In the genomic region with DNA sequence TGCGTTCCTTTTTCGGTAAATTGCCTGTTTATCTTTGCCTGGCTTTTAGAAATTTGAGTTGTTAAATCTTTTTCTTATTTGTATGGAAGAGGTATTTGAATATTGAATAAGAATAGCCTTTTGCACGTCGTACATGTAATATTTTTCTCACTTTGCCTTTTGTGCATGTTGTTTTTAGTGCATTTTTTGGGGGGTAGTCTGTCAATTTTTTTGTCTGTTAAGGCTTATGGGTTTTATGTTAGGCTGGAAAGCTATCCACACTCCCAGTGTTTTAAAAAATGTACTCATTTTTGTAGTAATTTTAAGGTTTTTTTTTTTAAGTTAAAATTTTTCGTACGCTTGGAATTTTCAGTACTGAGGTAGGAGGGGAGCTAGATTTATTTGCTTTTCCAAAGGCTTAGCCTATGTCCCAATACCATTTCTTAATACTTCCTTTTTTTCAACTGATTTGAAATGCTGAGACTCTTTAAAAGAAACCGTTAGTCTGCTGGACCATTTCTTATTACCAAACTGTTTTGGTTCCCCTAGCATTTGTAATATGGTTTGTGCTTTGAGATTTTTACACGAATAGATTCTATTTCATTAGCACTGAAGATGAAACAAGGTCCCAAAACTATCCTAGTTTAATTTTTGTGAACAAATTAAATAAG, we compare ENCODE assay signal across 11 cellular contexts. TPM values are rescaled to one million over a fixed set of nuclear protein-coding genes. Genes with fewer than 3 reads are reported as not detected.
DNase-seq lines count a peak whose midpoint lies in the region; ATAC-seq and TF ChIP-seq lines count a peak whose summit lies in the region.
"Had no signal": no experiment of that assay in that cellular context is flagged by ENCODE, and none has a peak within 500 bp of the region (broad histone marks: within the 10 kb centered on the region; RNA-seq: fewer than 3 reads in every experiment).

No MANE protein-coding gene starts in this region.

- no peaks in the 10 kb centered on the region for H3K27me3 ChIP-seq in left ventricle myocardium inferior (ENCODE audit: low read depth)
- H3K27me3 ChIP-seq: foreskin keratinocyte had no signal

- H3K36me3 ChIP-seq in left ventricle myocardium inferior (peaks cover 6% of the 10 kb centered on the region), urinary bladder (ENCODE audit: insufficient read depth) (no peaks in the 10 kb centered on the region)

- DNase-seq in left ventricle myocardium inferior (no peak), Right ventricle myocardium inferior (ENCODE audit: missing footprints) (no peak), mesothelial cell of epicardium (ENCODE audit: low spot score in 2 of 2, unreplicated experiment in 2 of 2) (no peak)
- DNase-seq in activated naive CD8-positive, alpha-beta T cell treated with anti-CD3 and anti-CD28 coated beads, Interleukin-2, amount 50 U/mL, for 24 hours, result no peak
- no peak for DNase-seq in stimulated activated CD4-positive, alpha-beta T cell treated with anti-CD3 and anti-CD28 coated beads, Interleukin-1b, Interleukin-23, amount 100 ng/mL, for 48 hours
- no peak for DNase-seq in activated CD4-positive, alpha-beta T cell treated with anti-CD3 and anti-CD28 coated beads, Interleukin-2, amount 50 U/mL, for 4 hours
- DNase-seq: foreskin keratinocyte; NCI-H146; stimulated activated CD4-positive, alpha-beta T cell treated with anti-CD3 and anti-CD28 coated beads, Interleukin-4, amount 100 ng/mL, for 24 hours had no signal

- intact Hi-C loops in left ventricle myocardium inferior (cut with micrococcal nuclease), result no loop called here
- intact Hi-C loops in Right ventricle myocardium inferior (cut with DNase I), result no loop called here

- peak overlapping the region; percentile 56 for H3K27ac Mint-ChIP-seq in activated naive CD8-positive, alpha-beta T cell treated with anti-CD3 and anti-CD28 coated beads, Interleukin-2, amount 50 U/mL, for 24 hours
- peak overlapping the region; percentile 69 for H3K27ac Mint-ChIP-seq in mesothelial cell of epicardium

- WGBS in urinary bladder, result 48% methylated on average over 8 of the region's 8 CpGs

- TF ChIP-seq CTCF in left ventricle myocardium inferior (IDR thresholded peaks at IDR 0.05; ENCODE audit: borderline replicate concordance) (no peak), mesothelial cell of epicardium (IDR thresholded peaks at IDR 0.05; ENCODE audit: unreplicated experiment) (no peak)

- H3K27ac ChIP-seq in left ventricle myocardium inferior (replicated peaks), result peak overlapping the region; percentile 77
- H3K27ac ChIP-seq in urinary bladder (ENCODE audit: low read depth), result no peak overlapping the region
- H3K27ac ChIP-seq: foreskin keratinocyte had no signal

- H3K9me3 Mint-ChIP-seq in activated naive CD8-positive, alpha-beta T cell treated with anti-CD3 and anti-CD28 coated beads, Interleukin-2, amount 50 U/mL, for 24 hours, result peaks cover 4% of the 10 kb centered on the region
- H3K9me3 Mint-ChIP-seq in mesothelial cell of epicardium, result peaks cover 3% of the 10 kb centered on the region

- no peaks in the 10 kb centered on the region for H3K9me3 ChIP-seq in left ventricle myocardium inferior (replicated peaks)

- H3K36me3 Mint-ChIP-seq in activated naive CD8-positive, alpha-beta T cell treated with anti-CD3 and anti-CD28 coated beads, Interleukin-2, amount 50 U/mL, for 24 hours (ENCODE audit: low read depth), result peaks cover 9% of the 10 kb centered on the region
- peaks cover 2% of the 10 kb centered on the region for H3K36me3 Mint-ChIP-seq in mesothelial cell of epicardium

- H3K4me3 ChIP-seq in left ventricle myocardium inferior, result peak overlapping the region; percentile 77
- peak overlapping the region; percentile 76 for H3K4me3 ChIP-seq in urinary bladder (ENCODE audit: low read depth, low read length)

- peaks cover 3% of the 10 kb centered on the region for H3K27me3 Mint-ChIP-seq in activated naive CD8-positive, alpha-beta T cell treated with anti-CD3 and anti-CD28 coated beads, Interleukin-2, amount 50 U/mL, for 24 hours
- H3K27me3 Mint-ChIP-seq in mesothelial cell of epicardium (ENCODE audit: low read depth), result peaks cover 26% of the 10 kb centered on the region

- peaks cover 27% of the 10 kb centered on the region for H3K4me1 Mint-ChIP-seq in activated naive CD8-positive, alpha-beta T cell treated with anti-CD3 and anti-CD28 coated beads, Interleukin-2, amount 50 U/mL, for 24 hours
- peaks cover 9% of the 10 kb centered on the region for H3K4me1 Mint-ChIP-seq in mesothelial cell of epicardium

- H3K4me3 Mint-ChIP-seq in activated naive CD8-positive, alpha-beta T cell treated with anti-CD3 and anti-CD28 coated beads, Interleukin-2, amount 50 U/mL, for 24 hours, result peak overlapping the region; percentile 99
- H3K4me3 Mint-ChIP-seq in mesothelial cell of epicardium, result peak overlapping the region; percentile 92

- H3K4me1 ChIP-seq in left ventricle myocardium inferior (peaks cover 28% of the 10 kb centered on the region), urinary bladder (ENCODE audit: insufficient read depth) (no peaks in the 10 kb centered on the region)

- ATAC-seq in Right ventricle myocardium inferior (no peak), HG03565 (IDR thresholded peaks at IDR 0.05; ENCODE audit: unreplicated experiment) (no peak)
- no peak for ATAC-seq in activated naive CD8-positive, alpha-beta T cell treated with anti-CD3 and anti-CD28 coated beads, Interleukin-2, amount 50 U/mL, for 24 hours

RNA-seq across cellular contexts. Expression of a gene that starts 1.3 kb away (rescaled TPM):
- 2.6 TPM for total RNA-seq in left ventricle myocardium inferior
- total RNA-seq in Right ventricle myocardium inferior, result 1.6 TPM
- total RNA-seq in mesothelial cell of epicardium, result 6.3 to 7.0 TPM (median 6.6 TPM) in 3 replicates
- total RNA-seq in urinary bladder, result 9.1 TPM
- 6.5 TPM for polyA plus RNA-seq in urinary bladder
